Comparison of ENCODE assay signal across 8 cellular contexts in genomic region chr17:39753514-39754160, GRCh38. TPM values are rescaled to one million over a fixed set of nuclear protein-coding genes. Genes with fewer than 3 reads are reported as not detected.
A peak's percentile ranks its signal among the peaks of the same experiment; 100 is the strongest.
DNase-seq lines count a peak whose midpoint lies in the region; ATAC-seq and TF ChIP-seq lines count a peak whose summit lies in the region.

No MANE protein-coding gene starts in this region.

- whole genome bisulfite sequencing in sigmoid colon, 2 donors = 5% methylated on average over 55 of the region's 55 CpGs

- H3K4me3 ChIP-seq in AG09309 (ENCODE audit: control insufficient read depth, low read depth, low read length) (peak overlapping the region; percentile 70), GM12875 (ENCODE audit: low read depth, low read length) (peak overlapping the region; percentile 50), sigmoid colon (peak overlapping the region; percentile 57 to 92 (median 77))

- peaks cover 57% of the 10 kb centered on the region for H3K4me1 Mint-ChIP-seq in activated naive CD4-positive, alpha-beta T cell treated with anti-CD3 and anti-CD28 coated beads, Interleukin-2, amount 10 ng/mL, durations not matched to agents 7 days and 5 days

- no peak for TF ChIP-seq CTCF in AG09309 (IDR thresholded peaks at IDR 0.05; ENCODE audit: control insufficient read depth, insufficient read depth, low read depth, low read length, missing control alignments)
- TF ChIP-seq CTCF in GM12875 (IDR thresholded peaks at IDR 0.05; ENCODE audit: borderline replicate concordance, insufficient read depth, low read depth, low read length) = no peak
- TF ChIP-seq CTCF in sigmoid colon (IDR thresholded peaks at IDR 0.05) = no peak

- peak overlapping the region; percentile 79 for H3K4me3 Mint-ChIP-seq in activated naive CD4-positive, alpha-beta T cell treated with anti-CD3 and anti-CD28 coated beads, Interleukin-2, amount 10 ng/mL, durations not matched to agents 7 days and 5 days

- peaks cover 0 to 32% (median 16%) of the 10 kb centered on the region in 4 donors for H3K4me1 ChIP-seq in sigmoid colon

- ATAC-seq in HG02610 (IDR thresholded peaks at IDR 0.05; ENCODE audit: unreplicated experiment) (peak; percentile 22), left ventricle myocardium superior (peak; percentile 58)

- TF ChIP-seq POLR2A in sigmoid colon (IDR thresholded peaks at IDR 0.05) = no peak

- no peaks in the 10 kb centered on the region for H3K9me3 ChIP-seq in sigmoid colon

- intact Hi-C loops in left ventricle myocardium superior (cut with micrococcal nuclease) = loop anchor here (5.0 kb wide), 1 partner anchor 131 kb away; no protein-coding TSS in a partner anchor
- intact Hi-C loops in sigmoid colon (cut with DNase I) = loop anchor here (1.0 to 10.0 kb wide), 5 partner anchors 23 to 549 kb away; partner anchors contain the start of genes MIEN1, PGAP3, RPL19 and STARD3

- peak overlapping the region; percentile 93 to 96 (median 94) for H3K27ac ChIP-seq in sigmoid colon

- H3K27ac Mint-ChIP-seq in activated naive CD4-positive, alpha-beta T cell treated with anti-CD3 and anti-CD28 coated beads, Interleukin-2, amount 10 ng/mL, durations not matched to agents 7 days and 5 days = peak overlapping the region; percentile 93

- no peak for TF ChIP-seq EP300 in sigmoid colon (IDR thresholded peaks at IDR 0.05)

- peaks cover 16% of the 10 kb centered on the region for H3K27me3 Mint-ChIP-seq in activated naive CD4-positive, alpha-beta T cell treated with anti-CD3 and anti-CD28 coated beads, Interleukin-2, amount 10 ng/mL, durations not matched to agents 7 days and 5 days

- DNase-seq in AG09309 (ENCODE audit: low read depth) (no peak), NCI-H1105 treated with DMSO at 0.1 percent for 48 hours (lab: John Stamatoyannopoulos, UW) (peak; percentile 58), left ventricle myocardium superior (peak; percentile 81), sigmoid colon (peak; percentile 79), cerebellar cortex (ENCODE audit: low spot score) (no peak)
- DNase-seq in activated naive CD4-positive, alpha-beta T cell treated with anti-CD3 and anti-CD28 coated beads, Interleukin-2, amount 10 ng/mL, durations not matched to agents 7 days and 5 days = peak; percentile 68

- no peaks in the 10 kb centered on the region for H3K9me3 Mint-ChIP-seq in activated naive CD4-positive, alpha-beta T cell treated with anti-CD3 and anti-CD28 coated beads, Interleukin-2, amount 10 ng/mL, durations not matched to agents 7 days and 5 days

- H3K36me3 ChIP-seq in sigmoid colon = no peaks in the 10 kb centered on the region

- no peaks in the 10 kb centered on the region for H3K27me3 ChIP-seq in sigmoid colon

- H3K36me3 Mint-ChIP-seq in activated naive CD4-positive, alpha-beta T cell treated with anti-CD3 and anti-CD28 coated beads, Interleukin-2, amount 10 ng/mL, durations not matched to agents 7 days and 5 days = no peaks in the 10 kb centered on the region

- CTCF ChIA-PET in activated naive CD4-positive, alpha-beta T cell treated with anti-CD3 and anti-CD28 coated beads, Interleukin-2, amount 10 ng/mL, durations not matched to agents 7 days and 5 days (lab: Charles Lee) = interaction anchor here (1.3 to 2.1 kb wide), 2 partner anchors 82 to 131 kb away, joined by 4 to 20 read pairs; no protein-coding TSS in a partner anchor

RNA-seq across cellular contexts. Expression of gene GRB7, which starts 15.9 kb away (rescaled TPM):
- 5.1 TPM for total RNA-seq in left ventricle myocardium superior
- under 1 TPM in 1 of 4 donors, not detected in 3; under 0.01 TPM for total RNA-seq in sigmoid colon
- 10 to 100 TPM; 13.2 to 17.9 (median 13.2) TPM for polyA plus RNA-seq in sigmoid colon

RNA-seq across cellular contexts. Expression of gene MIEN1, which starts 23.3 kb away (rescaled TPM):
- total RNA-seq in left ventricle myocardium superior = 49.3 TPM
- total RNA-seq in sigmoid colon = 10 to 100 TPM; 52.4 to 65.5 (median 54.8) TPM
- polyA plus RNA-seq in sigmoid colon = 100 to 1,000 TPM in 2 of 3 donors, 10 to 100 TPM in 1; 86.3 to 226 (median 195) TPM

RNA-seq across cellular contexts. Expression of gene ERBB2, which starts 53.8 kb away (rescaled TPM):
- total RNA-seq in left ventricle myocardium superior (75.8 TPM), sigmoid colon (10 to 100 TPM; 16.9 to 26.3 (median 22.5) TPM)
- 10 to 100 TPM; 11.8 to 58.9 (median 21.0) TPM for polyA plus RNA-seq in sigmoid colon

Comparison
In these comparisons a context has a peak if more than half of its experiments do, and no peak if none do; other contexts are left out.
1. DNase-seq: peak in NCI-H1105 treated with DMSO at 0.1 percent for 48 hours (single experiment), activated naive CD4-positive, alpha-beta T cell treated with anti-CD3 and anti-CD28 coated beads, Interleukin-2, amount 10 ng/mL, durations not matched to agents 7 days and 5 days (single experiment), left ventricle myocardium superior (single experiment) and sigmoid colon (single experiment); none in AG09309 (single experiment) and cerebellar cortex (single experiment).
2. Peak in every context shown above with its lines, with median percentiles within 50 percentile points of each other: H3K4me3 ChIP-seq.